Comparison of ENCODE assay signal across 11 cellular contexts in genomic region chr2:32484907-32485306, GRCh38.
DNase-seq lines count a peak whose midpoint lies in the region; ATAC-seq and TF ChIP-seq lines count a peak whose summit lies in the region.
"Had no signal": no experiment of that assay in that cellular context is flagged by ENCODE, and none has a peak within 500 bp of the region (broad histone marks: within the 10 kb centered on the region; RNA-seq: fewer than 3 reads in every experiment).

No MANE protein-coding gene starts in this region.

- no peaks in the 10 kb centered on the region for H3K4me1 ChIP-seq in right cardiac atrium (ENCODE audit: control insufficient read depth, insufficient read depth, low read length)
- H3K4me1 ChIP-seq in vagina = peaks cover 7% of the 10 kb centered on the region
- no peaks in the 10 kb centered on the region for H3K4me1 ChIP-seq in aorta (ENCODE audit: control insufficient read depth in 1 of 2, insufficient read depth in 2 of 2, low read length in 2 of 2)
- H3K4me1 ChIP-seq: right lobe of liver had no signal

- TF ChIP-seq POLR2A in vagina (IDR thresholded peaks at IDR 0.05) = no peak

- H3K27me3 ChIP-seq in right cardiac atrium (ENCODE audit: control insufficient read depth, insufficient read depth) = no peaks in the 10 kb centered on the region
- H3K27me3 ChIP-seq in vagina = no peaks in the 10 kb centered on the region
- no peaks in the 10 kb centered on the region for H3K27me3 ChIP-seq in aorta (ENCODE audit: control insufficient read depth in 1 of 2, insufficient read depth in 2 of 2, low read length in 1 of 2)
- H3K27me3 ChIP-seq: right lobe of liver had no signal

- 48% methylated on average over 4 of the region's 4 CpGs for WGBS in right cardiac atrium
- 23 to 28% methylated on average over 4 of the region's 4 CpGs for WGBS in aorta, 2 donors

- DNase-seq in right cardiac atrium (no peak), Right ventricle myocardium inferior (ENCODE audit: missing footprints) (no peak), SW480 (ENCODE audit: low spot score) (peak; percentile 59), foreskin fibroblast (peak; percentile 89 to 94), vagina (ENCODE audit: extremely low spot score in 2 of 2) (no peak), NCI-H446 treated with DMSO at 0.1 percent for 48 hours (lab: John Stamatoyannopoulos, UW) (no peak), aorta (no peak), activated gamma-delta T cell treated with Interleukin-2 at 50 U/mL for 16 hours (no peak)
- DNase-seq: COR-L47, NCI-H1092 treated with DMSO at 0.1 percent for 48 hours, right lobe of liver had no signal

- H3K4me3 ChIP-seq in right cardiac atrium (ENCODE audit: low read length) (no peak overlapping the region), foreskin fibroblast (ENCODE audit: low read depth in 1 of 2, low read length in 2 of 2) (no peak overlapping the region), vagina (no peak overlapping the region), aorta (ENCODE audit: low read length in 2 of 2) (no peak overlapping the region)
- H3K4me3 ChIP-seq: right lobe of liver had no signal

- ATAC-seq in right cardiac atrium (peak; percentile 40 to 55), Right ventricle myocardium inferior (no peak), aorta (ENCODE audit: low FRiP score) (no peak)

- TF ChIP-seq CTCF in foreskin fibroblast (IDR thresholded peaks at IDR 0.05; ENCODE audit: low read depth, low read length) (no peak), vagina (IDR thresholded peaks at IDR 0.05) (no peak)

- H3K36me3 ChIP-seq in vagina (peaks cover 0 to 72% of the 10 kb centered on the region in 2 donors), aorta (ENCODE audit: control insufficient read depth in 1 of 2, insufficient read depth in 2 of 2, low read length in 1 of 2) (peaks cover 2 to 7% of the 10 kb centered on the region in 2 donors)

- H3K27ac ChIP-seq in right cardiac atrium (ENCODE audit: low read length) (no peak overlapping the region), vagina (peak overlapping the region; percentile 27), aorta (ENCODE audit: low read depth in 1 of 2, low read length in 2 of 2) (no peak overlapping the region)
- H3K27ac ChIP-seq: right lobe of liver had no signal

- intact Hi-C loops in right cardiac atrium (cut with DNase I) = no loop called here
- intact Hi-C loops in Right ventricle myocardium inferior (cut with DNase I) = no loop called here
- intact Hi-C loops in vagina (cut with DNase I) = no loop called here
- intact Hi-C loops in aorta (cut with DNase I) = no loop called here

- no peaks in the 10 kb centered on the region for H3K9me3 ChIP-seq in right cardiac atrium (ENCODE audit: control insufficient read depth, low read length)
- no peaks in the 10 kb centered on the region for H3K9me3 ChIP-seq in vagina
- no peaks in the 10 kb centered on the region for H3K9me3 ChIP-seq in aorta (ENCODE audit: control insufficient read depth, low read length)
- H3K9me3 ChIP-seq: right lobe of liver had no signal

Comparison
In these comparisons a context has a peak if more than half of its experiments do, and no peak if none do; other contexts are left out.
1. ATAC-seq: peak in right cardiac atrium (2 of 2); none in Right ventricle myocardium inferior (single experiment) and aorta (single experiment).
2. DNase-seq: peak in SW480 (single experiment) and foreskin fibroblast (2 of 2); none in right cardiac atrium (0 of 3), Right ventricle myocardium inferior (single experiment), vagina (0 of 2), NCI-H446 treated with DMSO at 0.1 percent for 48 hours (single experiment), aorta (0 of 2) and activated gamma-delta T cell treated with Interleukin-2 at 50 U/mL for 16 hours (single experiment).